36 cellular contexts compared by ENCODE assay signal in the genomic region with DNA sequence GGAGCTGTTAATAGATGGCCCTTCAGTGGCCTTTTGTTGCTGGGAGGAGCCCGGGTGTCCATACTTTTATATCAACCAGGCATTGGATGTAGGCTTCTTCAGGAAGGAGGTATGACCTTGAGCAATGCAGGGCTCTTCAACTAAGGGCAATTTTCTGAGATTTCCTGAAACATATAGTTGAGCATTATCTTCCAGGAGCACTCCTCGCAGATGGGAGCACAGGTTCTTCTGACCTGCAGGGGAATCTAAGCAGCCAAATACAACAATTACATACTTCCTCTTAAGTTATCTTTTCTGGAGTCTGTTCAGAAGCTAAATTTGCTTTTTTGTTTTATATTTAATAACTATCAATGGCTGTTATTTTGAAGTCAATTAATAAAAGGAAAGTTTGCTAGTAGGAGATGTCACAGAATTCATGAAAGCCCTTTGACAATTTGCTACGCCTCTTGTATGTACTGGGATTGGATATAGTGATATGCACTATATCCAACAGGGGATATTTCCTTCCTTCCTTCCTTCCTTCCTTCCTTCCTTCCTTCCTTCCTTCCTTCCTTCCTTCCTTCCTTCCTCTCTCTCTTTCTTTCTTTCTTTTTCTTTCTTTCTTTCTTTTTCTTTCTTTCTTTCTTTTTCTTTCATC.
"Had no signal": no experiment of that assay in that cellular context is flagged by ENCODE, and none has a peak within 500 bp of the region (broad histone marks: within the 10 kb centered on the region; RNA-seq: fewer than 3 reads in every experiment).

No MANE protein-coding gene starts in this region.

- DNase-seq: activated effector memory CD4-positive, alpha-beta T cell treated with anti-CD3 and anti-CD28 coated beads, Interleukin-2, amount 50 U/mL, for 16 hours; activated effector memory CD4-positive, alpha-beta T cell treated with Interleukin-2 at 50 U/mL for 16 hours; activated gamma-delta T cell; activated gamma-delta T cell treated with Interleukin-2 at 50 U/mL for 16 hours; activated naive CD4-positive, alpha-beta T cell; activated naive CD4-positive, alpha-beta T cell treated with anti-CD3 and anti-CD28 coated beads for 36 hours; activated naive CD4-positive, alpha-beta T cell treated with anti-CD3 and anti-CD28 coated beads, Interleukin-2, amount 10 ng/mL, durations not matched to agents 7 days and 5 days; activated naive CD4-positive, alpha-beta T cell treated with anti-CD3 and anti-CD28 coated beads, Interleukin-2, amount 50 U/mL, for 16 hours; activated naive CD4-positive, alpha-beta T cell treated with Interleukin-2 at 50 U/mL for 16 hours; activated naive CD8-positive, alpha-beta T cell treated with anti-CD3 and anti-CD28 coated beads for 36 hours; activated naive CD8-positive, alpha-beta T cell treated with anti-CD3 and anti-CD28 coated beads, Interleukin-2, amount 10 ng/mL, durations not matched to agents 7 days and 5 days; activated naive CD8-positive, alpha-beta T cell treated with anti-CD3 and anti-CD28 coated beads, Interleukin-2, amount 50 U/mL, for 24 hours; activated T-cell treated with anti-CD3 and anti-CD28 coated beads for 4 hours; activated T-cell treated with anti-CD3 and anti-CD28 coated beads, Interleukin-2, amount 50 U/mL, for 1 hour; activated T-cell treated with anti-CD3 and anti-CD28 coated beads, Interleukin-2, amount 50 U/mL, for 24 hours; activated T-cell treated with anti-CD3 and anti-CD28 coated beads, Interleukin-2, amount 50 U/mL, for 4 hours; adrenal gland; amniotic stem cell; amygdala; anterior cingulate cortex; aorta; body of pancreas; brain microvascular endothelial cell; central memory CD4-positive, alpha-beta T cell; cerebellar nuclear complex had no signal

- H3K27ac Mint-ChIP-seq: activated naive CD4-positive, alpha-beta T cell treated with anti-CD3 and anti-CD28 coated beads for 36 hours; activated naive CD4-positive, alpha-beta T cell treated with anti-CD3 and anti-CD28 coated beads, Interleukin-2, amount 10 ng/mL, durations not matched to agents 7 days and 5 days; activated naive CD4-positive, alpha-beta T cell treated with anti-CD3 and anti-CD28 coated beads, Interleukin-2, amount 50 U/mL, for 24 hours; activated naive CD4-positive, alpha-beta T cell treated with anti-CD3 and anti-CD28 coated beads, Interleukin-2, amount 50 U/mL, for 72 hours; activated naive CD8-positive, alpha-beta T cell; activated naive CD8-positive, alpha-beta T cell treated with anti-CD3 and anti-CD28 coated beads for 36 hours; activated naive CD8-positive, alpha-beta T cell treated with anti-CD3 and anti-CD28 coated beads, Interleukin-2, amount 10 ng/mL, durations not matched to agents 7 days and 5 days; activated naive CD8-positive, alpha-beta T cell treated with anti-CD3 and anti-CD28 coated beads, Interleukin-2, amount 50 U/mL, for 24 hours; activated T-cell treated with anti-CD3 and anti-CD28 coated beads, Interleukin-2, amount 50 U/mL, for 24 hours; activated T-helper 1 cell treated with anti-CD3 and anti-CD28 coated beads, Interleukin-12 subunit alpha, Interleukin-12 subunit beta, Interleukin-2, Interleukin-4 antibody, amounts not matched to agents 30 ng/mL and 10 ng/mL and 1 ng/mL, durations not matched to agents 14 hours and 24 hours and 36 hours; activated T-helper 17 cell treated with anti-CD3 and anti-CD28 coated beads, Interleukin-2, amount 50 U/mL, for 72 hours; activated T-helper 2 cell treated with anti-CD3 and anti-CD28 coated beads, Interferon-gamma antibody, Interleukin-2, Interleukin-4, amounts not matched to agents 10 μg/mL and 5 μg/mL and 100 μg/mL, durations not matched to agents 14 hours and 24 hours and 36 hours; brain had no signal

- H3K4me3 Mint-ChIP-seq: activated naive CD4-positive, alpha-beta T cell treated with anti-CD3 and anti-CD28 coated beads for 36 hours; activated naive CD4-positive, alpha-beta T cell treated with anti-CD3 and anti-CD28 coated beads, Interleukin-2, amount 10 ng/mL, durations not matched to agents 7 days and 5 days; activated naive CD4-positive, alpha-beta T cell treated with anti-CD3 and anti-CD28 coated beads, Interleukin-2, amount 50 U/mL, for 24 hours; activated naive CD8-positive, alpha-beta T cell; activated naive CD8-positive, alpha-beta T cell treated with anti-CD3 and anti-CD28 coated beads for 36 hours; activated naive CD8-positive, alpha-beta T cell treated with anti-CD3 and anti-CD28 coated beads, Interleukin-2, amount 10 ng/mL, durations not matched to agents 7 days and 5 days; activated naive CD8-positive, alpha-beta T cell treated with anti-CD3 and anti-CD28 coated beads, Interleukin-2, amount 50 U/mL, for 24 hours; activated T-cell treated with anti-CD3 and anti-CD28 coated beads, Interleukin-2, amount 50 U/mL, for 24 hours; activated T-cell treated with anti-CD3 and anti-CD28 coated beads, Interleukin-2, amount 50 U/mL, for 4 hours; activated T-helper 1 cell treated with anti-CD3 and anti-CD28 coated beads, Interleukin-12 subunit alpha, Interleukin-12 subunit beta, Interleukin-2, Interleukin-4 antibody, amounts not matched to agents 30 ng/mL and 10 ng/mL and 1 ng/mL, durations not matched to agents 14 hours and 24 hours and 36 hours; activated T-helper 17 cell treated with anti-CD3 and anti-CD28 coated beads, Interleukin-2, amount 50 U/mL, for 72 hours; brain; central memory CD8-positive, alpha-beta T cell had no signal

- ATAC-seq: activated naive CD4-positive, alpha-beta T cell treated with anti-CD3 and anti-CD28 coated beads, Interleukin-2, amount 50 U/mL, for 72 hours; activated naive CD8-positive, alpha-beta T cell treated with anti-CD3 and anti-CD28 coated beads, Interleukin-2, amount 50 U/mL, for 24 hours; activated T-cell treated with anti-CD3 and anti-CD28 coated beads, Interleukin-2, amount 50 U/mL, for 4 hours; activated T-helper 17 cell treated with anti-CD3 and anti-CD28 coated beads, Interleukin-2, amount 50 U/mL, for 72 hours; body of pancreas had no signal

- H3K36me3 ChIP-seq: adrenal gland, ascending aorta, brain microvascular endothelial cell, breast epithelium, cardiac muscle cell had no signal

- H3K4me1 Mint-ChIP-seq: activated naive CD4-positive, alpha-beta T cell treated with anti-CD3 and anti-CD28 coated beads, Interleukin-2, amount 10 ng/mL, durations not matched to agents 7 days and 5 days; activated naive CD4-positive, alpha-beta T cell treated with anti-CD3 and anti-CD28 coated beads, Interleukin-2, amount 50 U/mL, for 24 hours; activated naive CD8-positive, alpha-beta T cell treated with anti-CD3 and anti-CD28 coated beads for 36 hours; activated naive CD8-positive, alpha-beta T cell treated with anti-CD3 and anti-CD28 coated beads, Interleukin-2, amount 10 ng/mL, durations not matched to agents 7 days and 5 days; activated naive CD8-positive, alpha-beta T cell treated with anti-CD3 and anti-CD28 coated beads, Interleukin-2, amount 50 U/mL, for 24 hours; activated T-helper 17 cell treated with anti-CD3 and anti-CD28 coated beads, Interleukin-2, amount 50 U/mL, for 72 hours; central memory CD8-positive, alpha-beta T cell had no signal

- H3K36me3 Mint-ChIP-seq: activated naive CD4-positive, alpha-beta T cell treated with anti-CD3 and anti-CD28 coated beads, Interleukin-2, amount 10 ng/mL, durations not matched to agents 7 days and 5 days; activated naive CD4-positive, alpha-beta T cell treated with anti-CD3 and anti-CD28 coated beads, Interleukin-2, amount 50 U/mL, for 24 hours; activated naive CD4-positive, alpha-beta T cell treated with anti-CD3 and anti-CD28 coated beads, Interleukin-2, amount 50 U/mL, for 72 hours; activated naive CD8-positive, alpha-beta T cell; activated naive CD8-positive, alpha-beta T cell treated with anti-CD3 and anti-CD28 coated beads for 36 hours; activated naive CD8-positive, alpha-beta T cell treated with anti-CD3 and anti-CD28 coated beads, Interleukin-2, amount 10 ng/mL, durations not matched to agents 7 days and 5 days; brain had no signal

- H3K27me3 ChIP-seq: adrenal gland, ascending aorta, body of pancreas, brain microvascular endothelial cell, breast epithelium, cardiac muscle cell had no signal

- H3K27me3 Mint-ChIP-seq: activated naive CD4-positive, alpha-beta T cell treated with anti-CD3 and anti-CD28 coated beads, Interleukin-2, amount 10 ng/mL, durations not matched to agents 7 days and 5 days; activated naive CD4-positive, alpha-beta T cell treated with anti-CD3 and anti-CD28 coated beads, Interleukin-2, amount 50 U/mL, for 24 hours; activated naive CD8-positive, alpha-beta T cell treated with anti-CD3 and anti-CD28 coated beads for 36 hours; activated naive CD8-positive, alpha-beta T cell treated with anti-CD3 and anti-CD28 coated beads, Interleukin-2, amount 10 ng/mL, durations not matched to agents 7 days and 5 days; activated naive CD8-positive, alpha-beta T cell treated with anti-CD3 and anti-CD28 coated beads, Interleukin-2, amount 50 U/mL, for 24 hours; activated T-cell treated with anti-CD3 and anti-CD28 coated beads, Interleukin-2, amount 50 U/mL, for 24 hours; activated T-helper 17 cell treated with anti-CD3 and anti-CD28 coated beads, Interleukin-2, amount 50 U/mL, for 72 hours; brain; central memory CD8-positive, alpha-beta T cell had no signal

- H3K9me3 ChIP-seq: adrenal gland, ascending aorta, body of pancreas, breast epithelium had no signal

- H3K27ac ChIP-seq: adrenal gland, ascending aorta, body of pancreas, brain microvascular endothelial cell, breast epithelium, cardiac muscle cell had no signal

- H3K9me3 Mint-ChIP-seq: activated naive CD4-positive, alpha-beta T cell treated with anti-CD3 and anti-CD28 coated beads, Interleukin-2, amount 10 ng/mL, durations not matched to agents 7 days and 5 days; activated naive CD8-positive, alpha-beta T cell treated with anti-CD3 and anti-CD28 coated beads for 36 hours; activated naive CD8-positive, alpha-beta T cell treated with anti-CD3 and anti-CD28 coated beads, Interleukin-2, amount 10 ng/mL, durations not matched to agents 7 days and 5 days; activated naive CD8-positive, alpha-beta T cell treated with anti-CD3 and anti-CD28 coated beads, Interleukin-2, amount 50 U/mL, for 24 hours; brain had no signal

- H3K4me1 ChIP-seq: adrenal gland, ascending aorta, body of pancreas, breast epithelium had no signal

- H3K4me3 ChIP-seq: adrenal gland, ascending aorta, body of pancreas, breast epithelium, cardiac muscle cell had no signal
